ENCODE assay signal across 17 cellular contexts in the genomic region with DNA sequence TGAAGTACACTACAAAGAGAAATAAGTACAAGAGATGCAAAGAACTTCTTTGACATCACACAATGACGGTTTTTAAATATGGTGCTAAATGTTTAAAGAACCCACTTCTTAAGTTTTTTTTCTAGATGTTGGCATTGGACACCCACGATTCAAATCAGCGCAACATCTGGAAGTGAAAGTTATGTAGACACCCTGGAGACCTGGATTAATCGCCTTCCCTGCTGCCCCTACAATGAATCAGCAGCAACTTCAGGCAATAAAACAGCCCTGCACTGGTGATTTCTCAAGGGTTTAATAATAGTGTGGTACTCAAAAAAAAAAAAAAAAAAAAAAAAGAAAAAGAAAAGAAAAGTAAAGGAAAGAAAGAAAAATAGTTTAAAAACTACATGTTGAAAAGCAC.
"Had no signal": no experiment of that assay in that cellular context is flagged by ENCODE, and none has a peak within 500 bp of the region (broad histone marks: within the 10 kb centered on the region; RNA-seq: fewer than 3 reads in every experiment).

No MANE protein-coding gene starts in this region.

- H3K36me3 ChIP-seq: sigmoid colon, upper lobe of right lung had no signal

- ATAC-seq: body of pancreas; naive thymus-derived CD8-positive, alpha-beta T cell; psoas muscle; T-helper 17 cell; upper lobe of right lung had no signal

- H3K9me3 ChIP-seq: body of pancreas, psoas muscle, sigmoid colon, upper lobe of right lung had no signal

- H3K4me1 ChIP-seq: body of pancreas, psoas muscle, sigmoid colon, upper lobe of right lung had no signal

- H3K9me3 Mint-ChIP-seq: naive thymus-derived CD8-positive, alpha-beta T cell had no signal

- DNase-seq: activated CD4-positive, alpha-beta T cell treated with anti-CD3 and anti-CD28 coated beads, Interleukin-2, amount 50 U/mL, for 1 hour; activated naive CD4-positive, alpha-beta T cell treated with anti-CD3 and anti-CD28 coated beads, Interleukin-2, amount 50 U/mL, for 16 hours; activated T-cell treated with anti-CD3 and anti-CD28 coated beads for 4 hours; amniotic stem cell; body of pancreas; central memory CD4-positive, alpha-beta T cell; cortex of kidney; effector memory CD4-positive, alpha-beta T cell; naive thymus-derived CD8-positive, alpha-beta T cell; nucleus accumbens; psoas muscle; sigmoid colon; stimulated activated CD4-positive, alpha-beta T cell treated with anti-CD3 and anti-CD28 coated beads, Interleukin-4, amount 100 ng/mL, for 24 hours; T-helper 17 cell; upper lobe of right lung had no signal

- H3K4me2 ChIP-seq: hepatocyte had no signal

- H3K27ac Mint-ChIP-seq: naive thymus-derived CD8-positive, alpha-beta T cell; stimulated activated naive CD8-positive, alpha-beta T cell treated with anti-CD3 and anti-CD28 coated beads, Interleukin-15, Interleukin-2, amounts not matched to agents 100 ng/mL and 50 ng/mL, for 24 hours; T-helper 17 cell had no signal

- H3K4me3 Mint-ChIP-seq: naive thymus-derived CD8-positive, alpha-beta T cell; stimulated activated naive CD8-positive, alpha-beta T cell treated with anti-CD3 and anti-CD28 coated beads, Interleukin-15, Interleukin-2, amounts not matched to agents 100 ng/mL and 50 ng/mL, for 24 hours; T-helper 17 cell had no signal

- H3K27me3 ChIP-seq: body of pancreas, hepatocyte, sigmoid colon, upper lobe of right lung had no signal

- H3K36me3 Mint-ChIP-seq: naive thymus-derived CD8-positive, alpha-beta T cell had no signal

- H3K4me3 ChIP-seq: body of pancreas, hepatocyte, psoas muscle, sigmoid colon, upper lobe of right lung had no signal

- H3K4me1 Mint-ChIP-seq: naive thymus-derived CD8-positive, alpha-beta T cell; T-helper 17 cell had no signal

- H3K27me3 Mint-ChIP-seq: stimulated activated naive CD8-positive, alpha-beta T cell treated with anti-CD3 and anti-CD28 coated beads, Interleukin-15, Interleukin-2, amounts not matched to agents 100 ng/mL and 50 ng/mL, for 24 hours; T-helper 17 cell had no signal
